22 cellular contexts compared by ENCODE assay signal in genomic region chr10:124016795-124017375, GRCh38.
DNase-seq lines count a peak whose midpoint lies in the region; ATAC-seq and TF ChIP-seq lines count a peak whose summit lies in the region.
"Had no signal": no experiment of that assay in that cellular context is flagged by ENCODE, and none has a peak within 500 bp of the region (broad histone marks: within the 10 kb centered on the region; RNA-seq: fewer than 3 reads in every experiment).

No MANE protein-coding gene starts in this region.

- peaks cover 66 to 96% (median 83%) of the 10 kb centered on the region in 10 experiments for H3K4me1 ChIP-seq in BLaER1 treated with 17β-estradiol and CSF1 and Interleukin-3, amounts not matched to agents 10 nM and 100 nM
- H3K4me1 ChIP-seq in gastroesophageal sphincter, result peaks cover 0 to 74% (median 12%) of the 10 kb centered on the region in 3 donors
- no peaks in the 10 kb centered on the region for H3K4me1 ChIP-seq in osteoblast (ENCODE audit: insufficient read depth, low read length)
- H3K4me1 ChIP-seq: BE2C had no signal

- no peak for TF ChIP-seq CTCF in gastroesophageal sphincter (IDR thresholded peaks at IDR 0.05)
- no peak for TF ChIP-seq CTCF in osteoblast (IDR thresholded peaks at IDR 0.05; ENCODE audit: extremely low read depth, low read depth, low read length)

- peaks cover 38 to 100% (median 87%) of the 10 kb centered on the region in 11 experiments for H4K20me1 ChIP-seq in BLaER1 treated with 17β-estradiol and CSF1 and Interleukin-3, amounts not matched to agents 10 nM and 100 nM
- no peaks in the 10 kb centered on the region for H4K20me1 ChIP-seq in osteoblast (ENCODE audit: insufficient read depth, low read length)

- 30 to 44% methylated on average over 3 to 6 of the region's 10 CpGs for WGBS in gastroesophageal sphincter (ENCODE audit: low coverage in 1 of 2), 2 donors

- TF ChIP-seq EP300 in gastroesophageal sphincter (IDR thresholded peaks at IDR 0.05), result no peak

- no peak for TF ChIP-seq POLR2A in gastroesophageal sphincter (IDR thresholded peaks at IDR 0.05)

- no peaks in the 10 kb centered on the region for H3K27me3 ChIP-seq in BLaER1 treated with 17β-estradiol and CSF1 and Interleukin-3, amounts not matched to agents 10 nM and 100 nM
- no peaks in the 10 kb centered on the region for H3K27me3 ChIP-seq in gastroesophageal sphincter
- no peaks in the 10 kb centered on the region for H3K27me3 ChIP-seq in osteoblast (ENCODE audit: insufficient read depth, low read length)
- H3K27me3 ChIP-seq: BE2C, MG63 had no signal

- no peak overlapping the region for H3K4me3 ChIP-seq in BLaER1 treated with 17β-estradiol and CSF1 and Interleukin-3, amounts not matched to agents 10 nM and 100 nM
- no peak overlapping the region for H3K4me3 ChIP-seq in gastroesophageal sphincter
- no peak overlapping the region for H3K4me3 ChIP-seq in osteoblast (ENCODE audit: insufficient read depth, low read length)
- H3K4me3 ChIP-seq: GM12878, K562, MG63 had no signal

- no peak for ATAC-seq in gastroesophageal sphincter
- no peak for ATAC-seq in GM19328 (IDR thresholded peaks at IDR 0.05; ENCODE audit: unreplicated experiment)
- ATAC-seq: GM12878, K562 had no signal

- H3K27ac ChIP-seq in BLaER1 treated with 17β-estradiol and CSF1 and Interleukin-3, amounts not matched to agents 10 nM and 100 nM, result no peak overlapping the region
- H3K27ac ChIP-seq in gastroesophageal sphincter (peak overlapping the region in 3 of 4 donors; percentile 52 to 86 (median 65)), osteoblast (ENCODE audit: low read depth, low read length) (no peak overlapping the region)
- H3K27ac ChIP-seq: HL-60 had no signal

- DNase-seq in NCI-H146 (lab: John Stamatoyannopoulos, UW) (peak; percentile 38), osteoblast (ENCODE audit: insufficient read length, low spot score, missing footprints) (peak; percentile 54)
- no peak for DNase-seq in activated CD8-positive, alpha-beta memory T cell treated with anti-CD3 and anti-CD28 coated beads, Interleukin-2, amount 50 U/mL, for 4 hours
- no peak for DNase-seq in activated CD4-positive, alpha-beta T cell treated with anti-CD3 and anti-CD28 coated beads, Interleukin-2, amount 50 U/mL, for 1 hour
- DNase-seq: BE2C; CD4-positive, alpha-beta T cell; COR-L47; DND-41; H9; MG63; NCI-H1436 treated with DMSO at 0.1 percent for 48 hours; NCI-H2081; NCI-H345; OCI-M1; SIG-M5; SK-N-SH had no signal

- peak overlapping the region in 3 of 11 experiments; percentile 5 to 44 (median 25); a peak in 3 of 22 replicates for H3K9ac ChIP-seq in BLaER1 treated with 17β-estradiol and CSF1 and Interleukin-3, amounts not matched to agents 10 nM and 100 nM
- H3K9ac ChIP-seq: SK-N-SH had no signal

- H3K4me2 ChIP-seq in BLaER1 treated with 17β-estradiol and CSF1 and Interleukin-3, amounts not matched to agents 10 nM and 100 nM, result peak overlapping the region; percentile 49 to 79 (median 65); a peak in 21 of 22 replicates
- H3K4me2 ChIP-seq in osteoblast (ENCODE audit: insufficient read depth, low read length), result no peak overlapping the region
- H3K4me2 ChIP-seq: SK-N-SH had no signal

- peaks cover 0 to 23% (median 18%) of the 10 kb centered on the region in 11 experiments; a peak in 18 of 22 replicates for H3K9me3 ChIP-seq in BLaER1 treated with 17β-estradiol and CSF1 and Interleukin-3, amounts not matched to agents 10 nM and 100 nM (replicated peaks in 1 of 11)
- no peaks in the 10 kb centered on the region for H3K9me3 ChIP-seq in gastroesophageal sphincter
- H3K9me3 ChIP-seq in osteoblast (ENCODE audit: low read depth, low read length), result no peaks in the 10 kb centered on the region
- H3K9me3 ChIP-seq: BE2C, SK-N-SH had no signal

- H3K79me2 ChIP-seq in osteoblast (ENCODE audit: insufficient read depth, low read length), result no peaks in the 10 kb centered on the region

- no peak overlapping the region for H2AFZ ChIP-seq in osteoblast (ENCODE audit: low read length)

- H3K36me3 ChIP-seq in BLaER1 treated with 17β-estradiol and CSF1 and Interleukin-3, amounts not matched to agents 10 nM and 100 nM, result peaks cover 89 to 98% (median 96%) of the 10 kb centered on the region in 11 experiments
- H3K36me3 ChIP-seq in gastroesophageal sphincter (peaks cover 0 to 64% of the 10 kb centered on the region in 2 donors), osteoblast (ENCODE audit: insufficient read depth, low read length) (no peaks in the 10 kb centered on the region)
- H3K36me3 ChIP-seq: BE2C had no signal

Comparison
In these comparisons a context has a peak if more than half of its experiments do, and no peak if none do; other contexts are left out.
1. H3K27ac ChIP-seq: peak in gastroesophageal sphincter (3 of 4); none in BLaER1 treated with 17β-estradiol and CSF1 and Interleukin-3, amounts not matched to agents 10 nM and 100 nM (0 of 11) and osteoblast (single experiment).
2. DNase-seq: peak in NCI-H146 (single experiment) and osteoblast (single experiment); none in activated CD8-positive, alpha-beta memory T cell treated with anti-CD3 and anti-CD28 coated beads, Interleukin-2, amount 50 U/mL, for 4 hours (single experiment) and activated CD4-positive, alpha-beta T cell treated with anti-CD3 and anti-CD28 coated beads, Interleukin-2, amount 50 U/mL, for 1 hour (single experiment).